In genomic region chr11:128434411-128434810, GRCh38 we compare ENCODE assay signal across 24 cellular contexts.
"Had no signal": no experiment of that assay in that cellular context is flagged by ENCODE, and none has a peak within 500 bp of the region (broad histone marks: within the 10 kb centered on the region; RNA-seq: fewer than 3 reads in every experiment).

No MANE protein-coding gene starts in this region.

- H3K27ac ChIP-seq: heart right ventricle, hepatocyte, left lung, lower lobe of right lung, ovary, right atrium auricular region, right lobe of liver, tibial nerve, uterus had no signal

- H3K4me3 ChIP-seq: heart right ventricle, hepatocyte, left lung, lower lobe of right lung, mucosa of descending colon, ovary, right atrium auricular region, right lobe of liver, smooth muscle cell, tibial nerve, uterus had no signal

- H3K4me2 ChIP-seq: hepatocyte, smooth muscle cell had no signal

- ATAC-seq: heart right ventricle; left colon; left lung; lower lobe of right lung; mucosa of descending colon; naive thymus-derived CD4-positive, alpha-beta T cell; right lobe of liver; stimulated activated naive B cell treated with anti-CD40 and anti-IgM and Interleukin-4, amounts not matched to agents 10 μg/mL and 1 μg/mL and 100 μg/mL, for 72 hours; stimulated activated naive CD8-positive, alpha-beta T cell treated with anti-CD3 and anti-CD28 coated beads, Interleukin-15, amount 100 ng/mL, for 72 hours had no signal

- H3K4me1 ChIP-seq: left lung, lower lobe of right lung, right atrium auricular region, right lobe of liver, uterus had no signal

- FAIRE-seq: islet of Langerhans, kidney had no signal

- H3K27me3 Mint-ChIP-seq: naive thymus-derived CD4-positive, alpha-beta T cell; stimulated activated naive B cell treated with anti-CD40 and anti-IgM and Interleukin-4, amounts not matched to agents 10 μg/mL and 1 μg/mL and 100 μg/mL, for 72 hours; stimulated activated naive CD8-positive, alpha-beta T cell treated with anti-CD3 and anti-CD28 coated beads, Interleukin-15, amount 100 ng/mL, for 72 hours had no signal

- H3K9me3 ChIP-seq: heart right ventricle, left lung, lower lobe of right lung, mucosa of descending colon, ovary, right atrium auricular region, right lobe of liver, tibial nerve, uterus had no signal

- H3K36me3 ChIP-seq: heart right ventricle, left lung, lower lobe of right lung, ovary, right atrium auricular region, right lobe of liver, tibial nerve, uterus had no signal

- H3K4me3 Mint-ChIP-seq: stimulated activated naive B cell treated with anti-CD40 and anti-IgM and Interleukin-4, amounts not matched to agents 10 μg/mL and 1 μg/mL and 100 μg/mL, for 72 hours; stimulated activated naive CD8-positive, alpha-beta T cell treated with anti-CD3 and anti-CD28 coated beads, Interleukin-15, amount 100 ng/mL, for 72 hours; type B pancreatic cell had no signal

- H3K36me3 Mint-ChIP-seq: stimulated activated naive B cell treated with anti-CD40 and anti-IgM and Interleukin-4, amounts not matched to agents 10 μg/mL and 1 μg/mL and 100 μg/mL, for 72 hours; type B pancreatic cell had no signal

- H3K9me3 Mint-ChIP-seq: stimulated activated naive B cell treated with anti-CD40 and anti-IgM and Interleukin-4, amounts not matched to agents 10 μg/mL and 1 μg/mL and 100 μg/mL, for 72 hours; stimulated activated naive CD8-positive, alpha-beta T cell treated with anti-CD3 and anti-CD28 coated beads, Interleukin-15, amount 100 ng/mL, for 72 hours; type B pancreatic cell had no signal

- DNase-seq: heart right ventricle; kidney; left colon; left lung; lower lobe of right lung; mammary epithelial cell; mesenchymal stem cell; mucosa of descending colon; naive thymus-derived CD4-positive, alpha-beta T cell; ovary; right lobe of liver; stimulated activated CD4-positive, alpha-beta T cell treated with anti-CD3 and anti-CD28 coated beads, Interleukin-2, amount 100 ng/mL, for 24 hours; stimulated activated CD4-positive, alpha-beta T cell treated with anti-CD3 and anti-CD28 coated beads, Interleukin-4, amount 100 ng/mL, for 1 hour; stimulated activated naive B cell treated with anti-CD40 and anti-IgM and Interleukin-4, amounts not matched to agents 10 μg/mL and 1 μg/mL and 100 μg/mL, for 72 hours; stimulated activated naive CD8-positive, alpha-beta T cell treated with anti-CD3 and anti-CD28 coated beads, Interleukin-15, amount 100 ng/mL, for 72 hours; substantia nigra; uterus had no signal

- H2AFZ ChIP-seq: hepatocyte had no signal

- H3K27ac Mint-ChIP-seq: progenitor cell of endocrine pancreas; stimulated activated naive B cell treated with anti-CD40 and anti-IgM and Interleukin-4, amounts not matched to agents 10 μg/mL and 1 μg/mL and 100 μg/mL, for 72 hours; type B pancreatic cell had no signal

- H3K79me2 ChIP-seq: hepatocyte had no signal

- H3K27me3 ChIP-seq: heart right ventricle, hepatocyte, left lung, ovary, right atrium auricular region, right lobe of liver, tibial nerve, uterus had no signal
